In the genomic region with DNA sequence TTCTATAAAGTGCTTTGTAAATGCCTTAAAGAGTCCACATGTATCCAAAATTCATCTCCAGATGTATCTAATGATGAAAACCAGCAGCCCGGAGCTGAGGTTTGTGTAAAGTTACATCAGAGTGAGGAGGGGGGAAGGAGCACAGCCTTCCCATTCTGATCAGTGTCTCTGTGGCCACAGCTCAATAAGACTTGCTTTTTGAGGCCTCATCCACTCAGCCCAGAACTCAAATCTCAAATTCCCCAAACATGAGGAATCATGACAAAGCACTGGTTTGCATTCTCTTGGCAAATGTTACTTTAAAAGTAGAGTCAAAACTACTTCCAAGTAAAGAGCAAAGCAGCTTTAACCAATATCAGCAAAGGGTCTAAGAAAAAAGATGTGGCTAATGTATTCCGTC, we compare ENCODE assay signal across 14 cellular contexts. TPM values are rescaled to one million over a fixed set of nuclear protein-coding genes. Genes with fewer than 3 reads are reported as not detected.
DNase-seq lines count a peak whose midpoint lies in the region; FAIRE-seq and TF ChIP-seq lines count a peak whose summit lies in the region.
"Had no signal": no experiment of that assay in that cellular context is flagged by ENCODE, and none has a peak within 500 bp of the region (broad histone marks: within the 10 kb centered on the region; RNA-seq: fewer than 3 reads in every experiment).

No MANE protein-coding gene starts in this region.

- no peak overlapping the region for H3K4me2 ChIP-seq in mesendoderm (ENCODE audit: low read length)

- H3K4me3 Mint-ChIP-seq in activated naive CD4-positive, alpha-beta T cell treated with anti-CD3 and anti-CD28 coated beads for 36 hours = no peak overlapping the region
- H3K4me3 Mint-ChIP-seq: CD8-positive, alpha-beta T cell; IgD-negative memory B cell had no signal

- H3K23ac ChIP-seq in mesendoderm (ENCODE audit: low read length) = no peak overlapping the region

- H3K79me1 ChIP-seq in mesendoderm (ENCODE audit: low read length) = no peaks in the 10 kb centered on the region

- no peak overlapping the region for H4K8ac ChIP-seq in mesendoderm (ENCODE audit: low read depth, low read length)

- H3K4ac ChIP-seq in mesendoderm (ENCODE audit: low read depth, low read length) = no peak overlapping the region

- H3K79me2 ChIP-seq in mesendoderm (ENCODE audit: control insufficient read depth, insufficient read depth, low read length) = no peaks in the 10 kb centered on the region

- H3K27me3 Mint-ChIP-seq in activated naive CD4-positive, alpha-beta T cell treated with anti-CD3 and anti-CD28 coated beads for 36 hours (ENCODE audit: low read depth) = no peaks in the 10 kb centered on the region

- no peaks in the 10 kb centered on the region for H3K9me3 ChIP-seq in esophagus squamous epithelium

- WGBS in esophagus squamous epithelium, 2 donors = 89 to 100% methylated on average over 2 of the region's 2 CpGs
- WGBS in mesendoderm (ENCODE audit: extremely low coverage, insufficient coverage, low lambda C conversion rate) = no CpG with 5 or more reads among the region's 2 CpGs

- in situ Hi-C loops in KBM-7 (cut with MboI; ENCODE audit: low pct_unique_long_range_greater_than_20kb, low sequenced_read_pairs) = no loop called here

- no peak overlapping the region for H2BK15ac ChIP-seq in mesendoderm (replicated peaks; ENCODE audit: low read depth)

- no peak overlapping the region for H3K9ac ChIP-seq in mesendoderm (ENCODE audit: low read length)

- H2AK5ac ChIP-seq in mesendoderm (ENCODE audit: low read length) = no peak overlapping the region

- no peaks in the 10 kb centered on the region for H3K9me3 Mint-ChIP-seq in activated naive CD4-positive, alpha-beta T cell treated with anti-CD3 and anti-CD28 coated beads for 36 hours
- H3K9me3 Mint-ChIP-seq: CD8-positive, alpha-beta T cell; IgD-negative memory B cell had no signal

- TF ChIP-seq POLR2A in esophagus squamous epithelium (IDR thresholded peaks at IDR 0.05) = no peak

- H3K27ac ChIP-seq in esophagus squamous epithelium (peak overlapping the region in 3 of 4 donors; percentile 16 to 46 (median 23)), mesendoderm (ENCODE audit: low read depth, low read length) (no peak overlapping the region)

- DNase-seq in AG20443 (ENCODE audit: low spot score) (peak; percentile 71), RCC 7860 (ENCODE audit: low spot score) (peak; percentile 65), esophagus squamous epithelium (lab: John Stamatoyannopoulos, UW) (no peak), renal cortical epithelial cell (ENCODE audit: low read depth) (peak; percentile 79), KBM-7 (no peak), mesendoderm (no peak), activated gamma-delta T cell (lab: John Stamatoyannopoulos, UW) (no peak)
- DNase-seq in activated naive CD4-positive, alpha-beta T cell treated with anti-CD3 and anti-CD28 coated beads for 36 hours = no peak
- DNase-seq: activated gamma-delta T cell treated with Interleukin-2 at 50 U/mL for 16 hours; CD8-positive, alpha-beta T cell; NCI-H2227 treated with DMSO at 0.1 percent for 48 hours; retina had no signal

- CTCF ChIA-PET in activated naive CD4-positive, alpha-beta T cell treated with anti-CD3 and anti-CD28 coated beads for 36 hours (lab: Charles Lee) = no interaction called here

- peaks cover 1% of the 10 kb centered on the region for H3K36me3 Mint-ChIP-seq in activated naive CD4-positive, alpha-beta T cell treated with anti-CD3 and anti-CD28 coated beads for 36 hours (ENCODE audit: low read depth)
- H3K36me3 Mint-ChIP-seq: CD8-positive, alpha-beta T cell had no signal

- H3K56ac ChIP-seq in mesendoderm (ENCODE audit: low read length) = no peak overlapping the region

- H2BK120ac ChIP-seq in mesendoderm (ENCODE audit: low read depth, low read length) = no peak overlapping the region

- H3K4me1 Mint-ChIP-seq in activated naive CD4-positive, alpha-beta T cell treated with anti-CD3 and anti-CD28 coated beads for 36 hours (ENCODE audit: low read depth) = no peaks in the 10 kb centered on the region
- H3K4me1 Mint-ChIP-seq: IgD-negative memory B cell had no signal

- no peak overlapping the region for H3K4me3 ChIP-seq in esophagus squamous epithelium
- H3K4me3 ChIP-seq in mesendoderm (ENCODE audit: low read length) = no peak overlapping the region

- no peak overlapping the region for H3K27ac Mint-ChIP-seq in activated naive CD4-positive, alpha-beta T cell treated with anti-CD3 and anti-CD28 coated beads for 36 hours
- H3K27ac Mint-ChIP-seq: CD8-positive, alpha-beta T cell had no signal

- no peak overlapping the region for H4K5ac ChIP-seq in mesendoderm (ENCODE audit: low read length)

- no peak for TF ChIP-seq CTCF in esophagus squamous epithelium (IDR thresholded peaks at IDR 0.05)

- intact Hi-C loops in esophagus squamous epithelium (cut with DNase I) = no loop called here
- intact Hi-C loops in activated naive CD4-positive, alpha-beta T cell treated with anti-CD3 and anti-CD28 coated beads for 36 hours (cut with micrococcal nuclease) = no loop called here

- H2BK5ac ChIP-seq in mesendoderm (ENCODE audit: low read length) = no peak overlapping the region

- no peak overlapping the region for H3K18ac ChIP-seq in mesendoderm (ENCODE audit: low read length)

- H3K27me3 ChIP-seq in esophagus squamous epithelium (peaks cover 0 to 3% (median 0%) of the 10 kb centered on the region in 4 donors), mesendoderm (ENCODE audit: insufficient read depth, low read length, poor library complexity) (no peaks in the 10 kb centered on the region)

- H3K4me1 ChIP-seq in esophagus squamous epithelium = peaks cover 0 to 15% (median 0%) of the 10 kb centered on the region in 3 donors
- H3K4me1 ChIP-seq in mesendoderm (ENCODE audit: control insufficient read depth, low read depth, low read length) = peaks cover 4% of the 10 kb centered on the region

- H3K36me3 ChIP-seq in esophagus squamous epithelium (no peaks in the 10 kb centered on the region), mesendoderm (ENCODE audit: control insufficient read depth, insufficient read depth, low read length) (no peaks in the 10 kb centered on the region)

- FAIRE-seq in RCC 7860 (lab: Jason Lieb, UNC) = no peak
- FAIRE-seq: endometrium had no signal

RNA-seq across cellular contexts. Expression of a gene that starts 30.8 kb away (rescaled TPM):
- total RNA-seq in esophagus squamous epithelium (10 to 100 TPM in 1 of 4 donors, 1 to 10 TPM in 3; 4.5 to 15.1 (median 8.0) TPM), renal cortical epithelial cell (96.7 and 212 TPM in 2 replicates)
- not detected for total RNA-seq in activated naive CD4-positive, alpha-beta T cell treated with anti-CD3 and anti-CD28 coated beads for 36 hours
- polyA plus RNA-seq in mesendoderm (2013, experiment 1 of 2) = 188 TPM
- 199 TPM for polyA plus RNA-seq in mesendoderm (2013, experiment 2 of 2)
- total RNA-seq: CD8-positive, alpha-beta T cell had no signal
- polyA plus RNA-seq: IgD-negative memory B cell had no signal

Comparison
In these comparisons a context has a peak if more than half of its experiments do, and no peak if none do; other contexts are left out.
1. DNase-seq: peak in AG20443 (single experiment), RCC 7860 (single experiment) and renal cortical epithelial cell (single experiment); none in esophagus squamous epithelium (single experiment), KBM-7 (single experiment), activated naive CD4-positive, alpha-beta T cell treated with anti-CD3 and anti-CD28 coated beads for 36 hours (single experiment), mesendoderm (single experiment) and activated gamma-delta T cell (single experiment).